In the genomic region with DNA sequence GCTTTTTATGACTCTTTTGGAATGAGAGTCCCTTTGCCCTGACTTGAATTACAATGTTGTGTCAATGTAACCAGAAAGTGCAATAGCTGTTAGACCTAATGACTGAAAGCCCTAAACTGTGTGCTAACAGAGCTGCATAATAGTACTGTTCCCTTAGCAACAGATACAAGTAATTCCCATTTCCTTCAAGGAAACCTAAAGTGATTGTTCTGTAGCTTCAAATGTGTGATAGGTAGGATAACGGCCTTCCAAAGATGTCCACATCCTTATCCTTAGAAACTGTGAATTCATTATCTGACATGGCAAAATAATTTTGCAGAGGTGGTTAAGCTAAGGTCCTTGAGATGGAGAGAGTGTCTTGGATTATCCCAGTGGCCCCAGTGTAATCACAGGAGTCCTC, we compare ENCODE assay signal across 27 cellular contexts.
DNase-seq lines count a peak whose midpoint lies in the region; ATAC-seq, FAIRE-seq and TF ChIP-seq lines count a peak whose summit lies in the region.
"Had no signal": no experiment of that assay in that cellular context is flagged by ENCODE, and none has a peak within 500 bp of the region (broad histone marks: within the 10 kb centered on the region; RNA-seq: fewer than 3 reads in every experiment).

No MANE protein-coding gene starts in this region.

- H3K4me3 Mint-ChIP-seq in activated CD4-positive, alpha-beta T cell treated with anti-CD3 and anti-CD28 coated beads, Interleukin-2, amount 10 ng/mL, durations not matched to agents 24 days and 14 days: no peak overlapping the region
- H3K4me3 Mint-ChIP-seq in brain: no peak overlapping the region
- H3K4me3 Mint-ChIP-seq: CD14-positive monocyte; CD4-positive, alpha-beta T cell; CD8-positive, alpha-beta memory T cell had no signal

- no peak for TF ChIP-seq EP300 in gastroesophageal sphincter (IDR thresholded peaks at IDR 0.05)

- no peaks in the 10 kb centered on the region for H3K27me3 Mint-ChIP-seq in activated CD4-positive, alpha-beta T cell treated with anti-CD3 and anti-CD28 coated beads, Interleukin-2, amount 10 ng/mL, durations not matched to agents 24 days and 14 days
- peaks cover 10% of the 10 kb centered on the region for H3K27me3 Mint-ChIP-seq in brain
- H3K27me3 Mint-ChIP-seq: CD4-positive, alpha-beta T cell had no signal

- H3K27ac Mint-ChIP-seq in activated CD4-positive, alpha-beta T cell treated with anti-CD3 and anti-CD28 coated beads, Interleukin-2, amount 10 ng/mL, durations not matched to agents 24 days and 14 days: no peak overlapping the region
- H3K27ac Mint-ChIP-seq in brain: peak overlapping the region in 4 of 5 experiments; percentile 49 to 71 (median 64)
- H3K27ac Mint-ChIP-seq: CD14-positive monocyte; CD4-positive, alpha-beta T cell; CD8-positive, alpha-beta memory T cell had no signal

- H3K4me3 ChIP-seq in gastroesophageal sphincter: no peak overlapping the region
- H3K4me3 ChIP-seq: A549; BLaER1 treated with 17β-estradiol and CSF1 and Interleukin-3, amounts not matched to agents 10 nM and 100 nM; GM12878; GM23248 had no signal

- TF ChIP-seq POLR2A in gastroesophageal sphincter (IDR thresholded peaks at IDR 0.05): no peak

- H3K36me3 Mint-ChIP-seq in activated CD4-positive, alpha-beta T cell treated with anti-CD3 and anti-CD28 coated beads, Interleukin-2, amount 10 ng/mL, durations not matched to agents 24 days and 14 days (ENCODE audit: low read depth): no peaks in the 10 kb centered on the region
- no peaks in the 10 kb centered on the region for H3K36me3 Mint-ChIP-seq in brain
- H3K36me3 Mint-ChIP-seq: CD14-positive monocyte; CD8-positive, alpha-beta memory T cell had no signal

- FAIRE-seq in RCC 7860 (lab: Jason Lieb, UNC): no peak
- FAIRE-seq: A549, D721Med, GM12878, GM19239, H1 had no signal

- H3K27ac ChIP-seq in gastroesophageal sphincter: no peak overlapping the region
- H3K27ac ChIP-seq: A549; BLaER1 treated with 17β-estradiol and CSF1 and Interleukin-3, amounts not matched to agents 10 nM and 100 nM; GM23248 had no signal

- no peak for TF ChIP-seq CTCF in brain (conservative IDR thresholded peaks at IDR 0.05)
- TF ChIP-seq CTCF in gastroesophageal sphincter (IDR thresholded peaks at IDR 0.05): no peak

- ATAC-seq in gastroesophageal sphincter: no peak
- ATAC-seq: A549, GM12878 had no signal

- DNase-seq in activated CD4-positive, alpha-beta T cell treated with anti-CD3 and anti-CD28 coated beads, Interleukin-2, amount 10 ng/mL, durations not matched to agents 24 days and 14 days: peak; percentile 23
- no peak for DNase-seq in activated CD4-positive, alpha-beta T cell treated with anti-CD3 and anti-CD28 coated beads, Interleukin-2, amount 50 U/mL, for 1 hour
- DNase-seq in left kidney (ENCODE audit: low read depth, low spot score) (peak; percentile 45), RCC 7860 (ENCODE audit: low spot score) (no peak), T-helper 1 cell (no peak)
- DNase-seq: 8988T; ACHN; AML-193; BE2C; CD4-positive, alpha-beta T cell; CD8-positive, alpha-beta memory T cell; DMS 273 treated with DMSO at 0.1 percent for 48 hours; DMS79; EL; GDM1; GM23248; H7; HCEC 1CT had no signal

- intact Hi-C loops in activated CD4-positive, alpha-beta T cell treated with anti-CD3 and anti-CD28 coated beads, Interleukin-2, amount 10 ng/mL, durations not matched to agents 24 days and 14 days (cut with micrococcal nuclease): no loop called here

- H3K36me3 ChIP-seq in gastroesophageal sphincter: no peaks in the 10 kb centered on the region
- H3K36me3 ChIP-seq: BE2C had no signal

- 67 to 100% methylated on average over 1 of the region's 1 CpG for WGBS in gastroesophageal sphincter (ENCODE audit: low coverage in 1 of 2), 2 donors

- no peaks in the 10 kb centered on the region for H3K27me3 ChIP-seq in gastroesophageal sphincter
- H3K27me3 ChIP-seq: BE2C; BLaER1 treated with 17β-estradiol and CSF1 and Interleukin-3, amounts not matched to agents 10 nM and 100 nM had no signal

- no peaks in the 10 kb centered on the region for H3K4me1 ChIP-seq in gastroesophageal sphincter
- H3K4me1 ChIP-seq: A549; BE2C; BLaER1 treated with 17β-estradiol and CSF1 and Interleukin-3, amounts not matched to agents 10 nM and 100 nM had no signal

- no peaks in the 10 kb centered on the region for H3K4me1 Mint-ChIP-seq in activated CD4-positive, alpha-beta T cell treated with anti-CD3 and anti-CD28 coated beads, Interleukin-2, amount 10 ng/mL, durations not matched to agents 24 days and 14 days
- peaks cover 23% of the 10 kb centered on the region for H3K4me1 Mint-ChIP-seq in brain
- H3K4me1 Mint-ChIP-seq: CD14-positive monocyte; CD8-positive, alpha-beta memory T cell had no signal

- H3K9me3 Mint-ChIP-seq in activated CD4-positive, alpha-beta T cell treated with anti-CD3 and anti-CD28 coated beads, Interleukin-2, amount 10 ng/mL, durations not matched to agents 24 days and 14 days: no peaks in the 10 kb centered on the region
- peaks cover 0 to 4% (median 0%) of the 10 kb centered on the region in 5 experiments for H3K9me3 Mint-ChIP-seq in brain
- H3K9me3 Mint-ChIP-seq: CD14-positive monocyte; CD4-positive, alpha-beta T cell had no signal

- no peaks in the 10 kb centered on the region for H3K9me3 ChIP-seq in gastroesophageal sphincter
- H3K9me3 ChIP-seq: A549; BE2C; BLaER1 treated with 17β-estradiol and CSF1 and Interleukin-3, amounts not matched to agents 10 nM and 100 nM had no signal

Comparison
In these comparisons a context has a peak if more than half of its experiments do, and no peak if none do; other contexts are left out.
1. DNase-seq: peak in activated CD4-positive, alpha-beta T cell treated with anti-CD3 and anti-CD28 coated beads, Interleukin-2, amount 10 ng/mL, durations not matched to agents 24 days and 14 days (single experiment) and left kidney (single experiment); none in activated CD4-positive, alpha-beta T cell treated with anti-CD3 and anti-CD28 coated beads, Interleukin-2, amount 50 U/mL, for 1 hour (single experiment), RCC 7860 (single experiment) and T-helper 1 cell (0 of 5).